1 cellular context compared by ENCODE assay signal in the genomic region with DNA sequence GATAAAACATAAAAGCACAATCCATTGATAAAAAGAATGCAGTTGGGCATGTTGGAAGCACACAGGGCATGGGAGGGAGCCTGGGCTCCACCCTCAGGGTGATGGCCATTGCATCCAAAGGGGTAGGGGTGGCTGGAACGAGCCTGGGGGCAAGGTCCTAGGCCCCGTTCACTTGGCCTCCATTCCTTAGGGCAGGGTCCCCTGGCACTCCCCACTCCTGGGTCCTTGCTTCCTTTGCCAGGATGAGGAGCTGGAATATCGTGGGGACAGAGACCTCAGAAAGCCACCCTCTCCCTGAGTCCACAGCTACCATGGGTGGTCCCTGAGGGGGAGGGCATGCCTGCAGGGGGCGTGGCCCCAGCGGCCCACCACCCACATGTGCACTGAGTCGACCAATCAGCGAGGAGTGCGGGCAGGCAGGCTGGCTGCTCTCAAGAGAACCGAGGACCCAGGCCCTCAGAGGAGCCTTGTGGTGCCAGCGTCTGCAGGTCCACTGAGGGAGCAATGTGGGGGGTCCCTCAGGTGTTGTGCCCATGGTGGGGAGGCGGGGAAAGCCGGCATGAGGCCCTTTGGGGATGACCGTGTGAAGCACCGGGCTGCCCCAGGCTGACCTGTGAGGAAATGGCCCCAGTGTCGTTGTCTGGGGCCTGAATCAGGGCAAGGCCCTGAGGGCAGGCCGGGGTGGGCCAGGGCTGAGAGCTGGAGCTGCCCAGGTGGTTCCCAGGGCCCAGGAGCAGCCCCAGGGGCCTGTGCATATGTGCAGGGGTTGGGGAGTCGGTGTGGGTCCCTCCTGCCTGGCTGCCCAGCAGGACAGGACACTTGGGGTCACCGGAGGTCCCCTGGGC.
TF ChIP-seq lines count a peak whose summit lies in the region.

No MANE protein-coding gene starts in this region.

TF ChIP-seq in WTC11, 78 proteins besides CTCF, POLR2A, EP300 and RAD21 (continued from another document):
- TF ChIP-seq, protein P1, sequence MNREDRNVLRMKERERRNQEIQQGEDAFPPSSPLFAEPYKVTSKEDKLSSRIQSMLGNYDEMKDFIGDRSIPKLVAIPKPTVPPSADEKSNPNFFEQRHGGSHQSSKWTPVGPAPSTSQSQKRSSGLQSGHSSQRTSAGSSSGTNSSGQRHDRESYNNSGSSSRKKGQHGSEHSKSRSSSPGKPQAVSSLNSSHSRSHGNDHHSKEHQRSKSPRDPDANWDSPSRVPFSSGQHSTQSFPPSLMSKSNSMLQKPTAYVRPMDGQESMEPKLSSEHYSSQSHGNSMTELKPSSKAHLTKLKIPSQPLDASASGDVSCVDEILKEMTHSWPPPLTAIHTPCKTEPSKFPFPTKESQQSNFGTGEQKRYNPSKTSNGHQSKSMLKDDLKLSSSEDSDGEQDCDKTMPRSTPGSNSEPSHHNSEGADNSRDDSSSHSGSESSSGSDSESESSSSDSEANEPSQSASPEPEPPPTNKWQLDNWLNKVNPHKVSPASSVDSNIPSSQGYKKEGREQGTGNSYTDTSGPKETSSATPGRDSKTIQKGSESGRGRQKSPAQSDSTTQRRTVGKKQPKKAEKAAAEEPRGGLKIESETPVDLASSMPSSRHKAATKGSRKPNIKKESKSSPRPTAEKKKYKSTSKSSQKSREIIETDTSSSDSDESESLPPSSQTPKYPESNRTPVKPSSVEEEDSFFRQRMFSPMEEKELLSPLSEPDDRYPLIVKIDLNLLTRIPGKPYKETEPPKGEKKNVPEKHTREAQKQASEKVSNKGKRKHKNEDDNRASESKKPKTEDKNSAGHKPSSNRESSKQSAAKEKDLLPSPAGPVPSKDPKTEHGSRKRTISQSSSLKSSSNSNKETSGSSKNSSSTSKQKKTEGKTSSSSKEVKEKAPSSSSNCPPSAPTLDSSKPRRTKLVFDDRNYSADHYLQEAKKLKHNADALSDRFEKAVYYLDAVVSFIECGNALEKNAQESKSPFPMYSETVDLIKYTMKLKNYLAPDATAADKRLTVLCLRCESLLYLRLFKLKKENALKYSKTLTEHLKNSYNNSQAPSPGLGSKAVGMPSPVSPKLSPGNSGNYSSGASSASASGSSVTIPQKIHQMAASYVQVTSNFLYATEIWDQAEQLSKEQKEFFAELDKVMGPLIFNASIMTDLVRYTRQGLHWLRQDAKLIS (CRISPR knock-in tag; IDR thresholded peaks at IDR 0.05; ENCODE audit: borderline replicate concordance), result no peak
- TF ChIP-seq ZNF219 (CRISPR knock-in tag; IDR thresholded peaks at IDR 0.05; ENCODE audit: borderline replicate concordance), result no peak
- TF ChIP-seq AR (CRISPR knock-in tag; IDR thresholded peaks at IDR 0.05), result no peak
- TF ChIP-seq FOXJ3 (CRISPR knock-in tag; IDR thresholded peaks at IDR 0.05; ENCODE audit: borderline replicate concordance), result no peak
- no peak for TF ChIP-seq FOXK1 (CRISPR knock-in tag; IDR thresholded peaks at IDR 0.05)
- TF ChIP-seq SMAD3 (CRISPR knock-in tag; IDR thresholded peaks at IDR 0.05; ENCODE audit: borderline replicate concordance), result no peak
- no peak for TF ChIP-seq PRRX2 (CRISPR knock-in tag; IDR thresholded peaks at IDR 0.05)
- no peak for TF ChIP-seq NR3C1 (CRISPR knock-in tag; conservative IDR thresholded peaks at IDR 0.05; ENCODE audit: low read depth)
- TF ChIP-seq TEAD1 (CRISPR knock-in tag; IDR thresholded peaks at IDR 0.05), result no peak
- no peak for TF ChIP-seq E2F5 (CRISPR knock-in tag; IDR thresholded peaks at IDR 0.05)
